ENCODE assay signal across 1 cellular context in genomic region chr2:45412754-45413379, GRCh38.
TF ChIP-seq lines count a peak whose summit lies in the region.

No MANE protein-coding gene starts in this region.

TF ChIP-seq in A549, 52 proteins besides CTCF, POLR2A, EP300 and RAD21:
- TF ChIP-seq HOXA7 (CRISPR knock-in tag; IDR thresholded peaks at IDR 0.05), result no peak
- TF ChIP-seq MAZ (IDR thresholded peaks at IDR 0.05; ENCODE audit: borderline replicate concordance, low read depth, low read length), result no peak
- no peak for TF ChIP-seq CBX8 (IDR thresholded peaks at IDR 0.05)
- TF ChIP-seq ZSCAN20 (CRISPR knock-in tag; IDR thresholded peaks at IDR 0.05), result no peak
- no peak for TF ChIP-seq ZFP36 (IDR thresholded peaks at IDR 0.05; ENCODE audit: borderline replicate concordance, partially characterized antibody)
